1 cellular context compared by ENCODE assay signal in genomic region chr15:83225449-83225848, GRCh38.
TF ChIP-seq lines count a peak whose summit lies in the region.

No MANE protein-coding gene starts in this region.

TF ChIP-seq in HepG2, 621 proteins besides CTCF, POLR2A, EP300 and RAD21:
- TF ChIP-seq ZNF580 (CRISPR knock-in tag; IDR thresholded peaks at IDR 0.05; ENCODE audit: borderline replicate concordance, low read depth), result no peak
- no peak for TF ChIP-seq BRD4 (CRISPR knock-in tag; IDR thresholded peaks at IDR 0.05)
- TF ChIP-seq NFYC (CRISPR knock-in tag; IDR thresholded peaks at IDR 0.05), result no peak
- no peak for TF ChIP-seq CBX5 (CRISPR knock-in tag; IDR thresholded peaks at IDR 0.05; ENCODE audit: borderline replicate concordance)
- TF ChIP-seq HCFC1 (IDR thresholded peaks at IDR 0.05; ENCODE audit: low read depth, low read length), result no peak
- TF ChIP-seq ZSCAN22 (CRISPR knock-in tag; IDR thresholded peaks at IDR 0.05), result no peak
- TF ChIP-seq ZNF383 (CRISPR knock-in tag; IDR thresholded peaks at IDR 0.05; ENCODE audit: borderline replicate concordance), result no peak
- TF ChIP-seq ZBTB37 (CRISPR knock-in tag; IDR thresholded peaks at IDR 0.05), result no peak
- no peak for TF ChIP-seq ZNF354B (CRISPR knock-in tag; IDR thresholded peaks at IDR 0.05)
- TF ChIP-seq ZNF569 (CRISPR knock-in tag; IDR thresholded peaks at IDR 0.05; ENCODE audit: borderline replicate concordance), result no peak
